In genomic region chr17:78186689-78187595, GRCh38 we compare ENCODE assay signal across 8 cellular contexts. TPM values are rescaled to one million over a fixed set of nuclear protein-coding genes. Genes with fewer than 3 reads are reported as not detected.
DNase-seq lines count a peak whose midpoint lies in the region; ATAC-seq and TF ChIP-seq lines count a peak whose summit lies in the region.

Gene AFMID (plus strand): TSS chr17:78187362. CDS start chr17:78187371, 9 bp downstream.
Gene TK1 (minus strand): TSS chr17:78187052. CDS start chr17:78186994, 58 bp downstream.

- H3K4me3 ChIP-seq in CD8-positive, alpha-beta T cell (ENCODE audit: low read depth, low read length): peak within 1 kb of the TSS; percentile 73
- peak within 1 kb of the TSS; percentile 57 for H3K4me3 ChIP-seq in ectodermal cell (ENCODE audit: insufficient read depth, low read depth, low read length)

- DNase-seq in CD8-positive, alpha-beta T cell: peak; percentile 57 to 82 (median 71)
- DNase-seq in NCI-H82 treated with DMSO at 0.1 percent for 48 hours (lab: John Stamatoyannopoulos, UW; ENCODE audit: unreplicated experiment) (peak; percentile 97), lung microvascular endothelial cell (ENCODE audit: low read depth in 2 of 2) (peak; percentile 97 to 98)
- peak; percentile 96 for DNase-seq in activated CD8-positive, alpha-beta T cell treated with anti-CD3 and anti-CD28 coated beads for 36 hours
- peak; percentile 95 for DNase-seq in stimulated activated CD4-positive, alpha-beta T cell treated with anti-CD3 and anti-CD28 coated beads, TNF-alpha, amount 100 ng/mL, for 48 hours (ENCODE audit: low read depth in 3 of 3)

- H3K9me3 Mint-ChIP-seq in CD8-positive, alpha-beta T cell: no peaks in the 10 kb centered on the region
- H3K9me3 Mint-ChIP-seq in activated CD8-positive, alpha-beta T cell treated with anti-CD3 and anti-CD28 coated beads for 36 hours: peaks cover 2% of the 10 kb centered on the region

- TF ChIP-seq CTCF in CD8-positive, alpha-beta T cell (IDR thresholded peaks at IDR 0.05): no peak
- no peak for TF ChIP-seq CTCF in activated CD8-positive, alpha-beta T cell treated with anti-CD3 and anti-CD28 coated beads for 36 hours (IDR thresholded peaks at IDR 0.05)

- no peaks in the 10 kb centered on the region for H3K9me3 ChIP-seq in CD8-positive, alpha-beta T cell (ENCODE audit: low read length)
- H3K9me3 ChIP-seq in ectodermal cell (ENCODE audit: control insufficient read depth, low read length): no peaks in the 10 kb centered on the region

- no peak within 1 kb of the TSS for H3K27ac Mint-ChIP-seq in CD8-positive, alpha-beta T cell
- peak within 1 kb of the TSS; percentile 82 for H3K27ac Mint-ChIP-seq in activated CD8-positive, alpha-beta T cell treated with anti-CD3 and anti-CD28 coated beads for 36 hours

- POLR2A ChIA-PET in CD8-positive, alpha-beta T cell (lab: Charles Lee): interaction anchor here (0.5 to 1.1 kb wide), 2 partner anchors 47 to 102 kb away, joined by 3 read pairs; no protein-coding TSS in a partner anchor
- POLR2A ChIA-PET in activated CD8-positive, alpha-beta T cell treated with anti-CD3 and anti-CD28 coated beads for 36 hours (lab: Charles Lee): interaction anchor here (0.8 to 6.6 kb wide), 9 partner anchors 10 to 62 kb away, joined by 3 to 100 read pairs (median 4); partner anchors contain the start of gene SYNGR2

- peaks cover 9% of the 10 kb centered on the region for H3K4me1 Mint-ChIP-seq in CD8-positive, alpha-beta T cell (ENCODE audit: low read depth)
- peaks cover 32% of the 10 kb centered on the region for H3K4me1 Mint-ChIP-seq in activated CD8-positive, alpha-beta T cell treated with anti-CD3 and anti-CD28 coated beads for 36 hours (ENCODE audit: low read depth)

- no peak within 1 kb of the TSS for H3K27ac ChIP-seq in CD8-positive, alpha-beta T cell (ENCODE audit: low read depth, low read length)
- no peak within 1 kb of the TSS for H3K27ac ChIP-seq in ectodermal cell (ENCODE audit: insufficient read depth, low read depth, low read length, poor library complexity, severe bottlenecking)

- WGBS in ectodermal cell, 2 experiments: 3 to 4% methylated on average over 57 of the region's 57 CpGs

- intact Hi-C loops in CD8-positive, alpha-beta T cell (cut with DNase I, micrococcal nuclease): loop anchor here (1.0 to 2.0 kb wide), 4 partner anchors 18 to 47 kb away; partner anchors contain the start of genes SYNGR2 (in 2 of the 2) and BIRC5 (in 1 of the 2)
- intact Hi-C loops in activated CD8-positive, alpha-beta T cell treated with anti-CD3 and anti-CD28 coated beads for 36 hours (cut with micrococcal nuclease): no loop called here

- H3K4me1 ChIP-seq in CD8-positive, alpha-beta T cell (ENCODE audit: insufficient read depth, low read length): peaks cover 6% of the 10 kb centered on the region
- H3K4me1 ChIP-seq in ectodermal cell (ENCODE audit: control insufficient read depth, insufficient read depth, low read length): peaks cover 24% of the 10 kb centered on the region

- CTCF ChIA-PET in CD8-positive, alpha-beta T cell (lab: Charles Lee): interaction anchor here (1.2 to 5.1 kb wide), 4 partner anchors 11 to 102 kb away, joined by 3 to 24 read pairs (median 7); no protein-coding TSS in a partner anchor
- CTCF ChIA-PET in activated CD8-positive, alpha-beta T cell treated with anti-CD3 and anti-CD28 coated beads for 36 hours (lab: Charles Lee): interaction anchor here (0.8 to 2.8 kb wide), 6 partner anchors 11 to 102 kb away, joined by 4 to 29 read pairs (median 6); no protein-coding TSS in a partner anchor

- H3K27me3 Mint-ChIP-seq in CD8-positive, alpha-beta T cell (ENCODE audit: low read depth): no peaks in the 10 kb centered on the region
- H3K27me3 Mint-ChIP-seq in activated CD8-positive, alpha-beta T cell treated with anti-CD3 and anti-CD28 coated beads for 36 hours: no peaks in the 10 kb centered on the region

- ATAC-seq in CD8-positive, alpha-beta T cell: peak; percentile 91
- ATAC-seq in GM19438 (IDR thresholded peaks at IDR 0.05; ENCODE audit: low read depth, unreplicated experiment) (peak; percentile 83), HG03575 (IDR thresholded peaks at IDR 0.05; ENCODE audit: extremely low read depth, insufficient number of reproducible peaks, low FRiP score, unreplicated experiment) (peak; percentile 35)
- peak; percentile 98 for ATAC-seq in activated CD8-positive, alpha-beta T cell treated with anti-CD3 and anti-CD28 coated beads for 36 hours

- H3K4me3 Mint-ChIP-seq in CD8-positive, alpha-beta T cell: peak within 1 kb of the TSS; percentile 85
- peak within 1 kb of the TSS; percentile 93 for H3K4me3 Mint-ChIP-seq in activated CD8-positive, alpha-beta T cell treated with anti-CD3 and anti-CD28 coated beads for 36 hours

- H3K36me3 ChIP-seq in CD8-positive, alpha-beta T cell (ENCODE audit: insufficient read depth, low read length): no peaks in the 10 kb centered on the region
- H3K36me3 ChIP-seq in ectodermal cell (ENCODE audit: control insufficient read depth, insufficient read depth, low read length): peaks cover 21% of the 10 kb centered on the region

- H3K27me3 ChIP-seq in CD8-positive, alpha-beta T cell (ENCODE audit: insufficient read depth, low read length): no peaks in the 10 kb centered on the region
- no peaks in the 10 kb centered on the region for H3K27me3 ChIP-seq in ectodermal cell (ENCODE audit: control insufficient read depth, insufficient read depth, low read length, poor library complexity, severe bottlenecking)

- H3K36me3 Mint-ChIP-seq in CD8-positive, alpha-beta T cell: no peaks in the 10 kb centered on the region
- H3K36me3 Mint-ChIP-seq in activated CD8-positive, alpha-beta T cell treated with anti-CD3 and anti-CD28 coated beads for 36 hours (ENCODE audit: low read depth): peaks cover 40% of the 10 kb centered on the region

RNA-seq across cellular contexts. Expression of gene AFMID, which starts in this region (rescaled TPM):
- total RNA-seq in CD8-positive, alpha-beta T cell: under 1 TPM; 0.65 to 0.92 TPM
- total RNA-seq in activated CD8-positive, alpha-beta T cell treated with anti-CD3 and anti-CD28 coated beads for 36 hours: 10 to 100 TPM; 20.8 to 27.9 TPM
- polyA plus RNA-seq in ectodermal cell (2013, experiment 1 of 4): 72.6 TPM
- 72.7 TPM for polyA plus RNA-seq in ectodermal cell (2013, experiment 2 of 4)
- 61.1 TPM for polyA plus RNA-seq in ectodermal cell (2013, experiment 3 of 4)
- polyA plus RNA-seq in ectodermal cell (2013, experiment 4 of 4): 77.0 TPM
- total RNA-seq in lung microvascular endothelial cell: 53.8 and 78.6 TPM in 2 replicates

RNA-seq across cellular contexts. Expression of gene TK1, which starts in this region (rescaled TPM):
- 1 to 10 TPM in 1 of 2 experiments, under 1 TPM in 1; 0.76 to 1.1 TPM for total RNA-seq in CD8-positive, alpha-beta T cell
- 100 to 1,000 TPM; 175 to 179 TPM for total RNA-seq in activated CD8-positive, alpha-beta T cell treated with anti-CD3 and anti-CD28 coated beads for 36 hours
- polyA plus RNA-seq in ectodermal cell (2013, experiment 1 of 4): 64.2 TPM
- 70.1 TPM for polyA plus RNA-seq in ectodermal cell (2013, experiment 2 of 4)
- 52.4 TPM for polyA plus RNA-seq in ectodermal cell (2013, experiment 3 of 4)
- 49.5 TPM for polyA plus RNA-seq in ectodermal cell (2013, experiment 4 of 4)
- total RNA-seq in lung microvascular endothelial cell: 23.6 and 88.7 TPM in 2 replicates

Comparison
In these comparisons a context has a peak if more than half of its experiments do, and no peak if none do; other contexts are left out.
1. RNA of gene AFMID (total RNA-seq): 53.8 to 78.6 TPM in lung microvascular endothelial cell and 20.8 to 27.9 TPM in activated CD8-positive, alpha-beta T cell treated with anti-CD3 and anti-CD28 coated beads for 36 hours; 0.65 to 0.92 TPM in CD8-positive, alpha-beta T cell; every median in the first group is over 10 times any median in the second.
2. RNA of gene TK1 (total RNA-seq): 175 to 179 TPM in activated CD8-positive, alpha-beta T cell treated with anti-CD3 and anti-CD28 coated beads for 36 hours and 23.6 to 88.7 TPM in lung microvascular endothelial cell; 0.76 to 1.1 TPM in CD8-positive, alpha-beta T cell; every median in the first group is over 10 times any median in the second.
3. ATAC-seq: peak in every context shown above with its lines; median percentile 98 in activated CD8-positive, alpha-beta T cell treated with anti-CD3 and anti-CD28 coated beads for 36 hours; 91 in CD8-positive, alpha-beta T cell; 83 in GM19438; 35 in HG03575.
4. Peak in every context shown above with its lines, with median percentiles within 50 percentile points of each other: DNase-seq.